ENCODE assay signal across 1 cellular context in genomic region chr9:118962426-118962825, GRCh38.
TF ChIP-seq lines count a peak whose summit lies in the region.

No MANE protein-coding gene starts in this region.

TF ChIP-seq in SK-N-SH treated with all-trans-retinoic acid at 6 μM for 48 hours, 23 proteins besides CTCF, POLR2A, EP300 and RAD21 (continued from another document):
- TF ChIP-seq PATZ1 (CRISPR knock-in tag; IDR thresholded peaks at IDR 0.05; ENCODE audit: borderline replicate concordance) (no peak), SNAI2 (CRISPR knock-in tag; IDR thresholded peaks at IDR 0.05) (no peak)
